1 cellular context compared by ENCODE assay signal in genomic region chr17:1627219-1627986, GRCh38.
TF ChIP-seq lines count a peak whose summit lies in the region.

No MANE protein-coding gene starts in this region.

TF ChIP-seq in K562, 482 proteins besides CTCF, POLR2A, EP300 and RAD21:
- TF ChIP-seq SP2 (IDR thresholded peaks at IDR 0.05; ENCODE audit: extremely low read depth, low read depth, low read length, poor library complexity, severe bottlenecking) (no peak), FOXK2 (conservative IDR thresholded peaks at IDR 0.05 in 1 of 2, IDR thresholded peaks at IDR 0.05 in 1 of 2; ENCODE audit: low read depth in 2 of 2) (peak; percentile 72 to 76; a peak in 3 of 4 replicates), SPI1 (IDR thresholded peaks at IDR 0.05; ENCODE audit: borderline replicate concordance, low read depth, low read length) (peak; percentile 99), SAP30 (IDR thresholded peaks at IDR 0.05; ENCODE audit: borderline replicate concordance, insufficient read depth, low read depth, low read length, poor library complexity, severe bottlenecking) (peak; percentile 11), PURB (CRISPR knock-in tag; IDR thresholded peaks at IDR 0.05; ENCODE audit: low read depth) (no peak), VEZF1 (CRISPR knock-in tag; IDR thresholded peaks at IDR 0.05) (no peak), RB1 (IDR thresholded peaks at IDR 0.05; ENCODE audit: low read depth) (0 out of 2 replicates have a peak, but pooled peaks have one; percentile 27), NFXL1 (CRISPR knock-in tag; IDR thresholded peaks at IDR 0.05) (no peak), TBP (optimal IDR thresholded peaks at IDR 0.05; ENCODE audit: low read depth, low read length) (peak; percentile 18), ZFP36 (IDR thresholded peaks at IDR 0.05; ENCODE audit: low read depth, low read length, partially characterized antibody) (peak; percentile 41), YY1 (IDR thresholded peaks at IDR 0.05; ENCODE audit: borderline replicate concordance in 1 of 3, control insufficient read depth in 1 of 3, extremely low read depth in 1 of 3, insufficient read depth in 3 of 3, insufficient read length in 1 of 3, insufficient replicate concordance in 2 of 3, low read depth in 1 of 3, low read length in 2 of 3) (peak in 1 of 3 experiments; percentile 12), UBTF (IDR thresholded peaks at IDR 0.05; ENCODE audit: borderline replicate concordance in 1 of 2, low read depth in 2 of 2, low read length in 2 of 2) (0 out of 4 replicates have a peak, but pooled peaks of 1 of the 2 experiments have one; percentile 28), IRF1 (CRISPR knock-in tag; IDR thresholded peaks at IDR 0.05; ENCODE audit: borderline replicate concordance) (no peak), HNRNPLL (IDR thresholded peaks at IDR 0.05; ENCODE audit: low read depth, low read length, poor library complexity, severe bottlenecking) (no peak), CREM (IDR thresholded peaks at IDR 0.05; ENCODE audit: low read depth) (0 out of 2 replicates have a peak, but pooled peaks have one; percentile 6), TFAP4 (CRISPR knock-in tag; IDR thresholded peaks at IDR 0.05; ENCODE audit: borderline replicate concordance) (peak; percentile 12; the same call in 1 of the 2 replicates), CEBPB (tag; IDR thresholded peaks at IDR 0.05) (peak; percentile 84), CEBPG (CRISPR knock-in tag; IDR thresholded peaks at IDR 0.05) (peak; percentile 67; the same call in 1 of the 2 replicates), CEBPG (tag; conservative IDR thresholded peaks at IDR 0.05 in 1 of 2, IDR thresholded peaks at IDR 0.05 in 1 of 2) (peak in 1 of 2 experiments; percentile 22; a peak in 1 of 4 replicates), RBBP5 (IDR thresholded peaks at IDR 0.05; ENCODE audit: borderline replicate concordance, insufficient read depth, low read length, poor library complexity, severe bottlenecking) (no peak), HMBOX1 (IDR thresholded peaks at IDR 0.05) (0 out of 2 replicates have a peak, but pooled peaks have one; percentile 28), FOXM1 (IDR thresholded peaks at IDR 0.05; ENCODE audit: low read depth) (no peak), FOXM1 (CRISPR knock-in tag; IDR thresholded peaks at IDR 0.05; ENCODE audit: low read depth) (no peak), ZBTB8A (IDR thresholded peaks at IDR 0.05; ENCODE audit: partially characterized antibody) (no peak)
